ENCODE assay signal across 1 cellular context in genomic region chr12:76032043-76032981, GRCh38.
A peak's percentile ranks its signal among the peaks of the same experiment; 100 is the strongest.
TF ChIP-seq lines count a peak whose summit lies in the region.

No MANE protein-coding gene starts in this region.

TF ChIP-seq in HepG2, 621 proteins besides CTCF, POLR2A, EP300 and RAD21 (continued from another document and continues in another):
- TF ChIP-seq, protein P1, sequence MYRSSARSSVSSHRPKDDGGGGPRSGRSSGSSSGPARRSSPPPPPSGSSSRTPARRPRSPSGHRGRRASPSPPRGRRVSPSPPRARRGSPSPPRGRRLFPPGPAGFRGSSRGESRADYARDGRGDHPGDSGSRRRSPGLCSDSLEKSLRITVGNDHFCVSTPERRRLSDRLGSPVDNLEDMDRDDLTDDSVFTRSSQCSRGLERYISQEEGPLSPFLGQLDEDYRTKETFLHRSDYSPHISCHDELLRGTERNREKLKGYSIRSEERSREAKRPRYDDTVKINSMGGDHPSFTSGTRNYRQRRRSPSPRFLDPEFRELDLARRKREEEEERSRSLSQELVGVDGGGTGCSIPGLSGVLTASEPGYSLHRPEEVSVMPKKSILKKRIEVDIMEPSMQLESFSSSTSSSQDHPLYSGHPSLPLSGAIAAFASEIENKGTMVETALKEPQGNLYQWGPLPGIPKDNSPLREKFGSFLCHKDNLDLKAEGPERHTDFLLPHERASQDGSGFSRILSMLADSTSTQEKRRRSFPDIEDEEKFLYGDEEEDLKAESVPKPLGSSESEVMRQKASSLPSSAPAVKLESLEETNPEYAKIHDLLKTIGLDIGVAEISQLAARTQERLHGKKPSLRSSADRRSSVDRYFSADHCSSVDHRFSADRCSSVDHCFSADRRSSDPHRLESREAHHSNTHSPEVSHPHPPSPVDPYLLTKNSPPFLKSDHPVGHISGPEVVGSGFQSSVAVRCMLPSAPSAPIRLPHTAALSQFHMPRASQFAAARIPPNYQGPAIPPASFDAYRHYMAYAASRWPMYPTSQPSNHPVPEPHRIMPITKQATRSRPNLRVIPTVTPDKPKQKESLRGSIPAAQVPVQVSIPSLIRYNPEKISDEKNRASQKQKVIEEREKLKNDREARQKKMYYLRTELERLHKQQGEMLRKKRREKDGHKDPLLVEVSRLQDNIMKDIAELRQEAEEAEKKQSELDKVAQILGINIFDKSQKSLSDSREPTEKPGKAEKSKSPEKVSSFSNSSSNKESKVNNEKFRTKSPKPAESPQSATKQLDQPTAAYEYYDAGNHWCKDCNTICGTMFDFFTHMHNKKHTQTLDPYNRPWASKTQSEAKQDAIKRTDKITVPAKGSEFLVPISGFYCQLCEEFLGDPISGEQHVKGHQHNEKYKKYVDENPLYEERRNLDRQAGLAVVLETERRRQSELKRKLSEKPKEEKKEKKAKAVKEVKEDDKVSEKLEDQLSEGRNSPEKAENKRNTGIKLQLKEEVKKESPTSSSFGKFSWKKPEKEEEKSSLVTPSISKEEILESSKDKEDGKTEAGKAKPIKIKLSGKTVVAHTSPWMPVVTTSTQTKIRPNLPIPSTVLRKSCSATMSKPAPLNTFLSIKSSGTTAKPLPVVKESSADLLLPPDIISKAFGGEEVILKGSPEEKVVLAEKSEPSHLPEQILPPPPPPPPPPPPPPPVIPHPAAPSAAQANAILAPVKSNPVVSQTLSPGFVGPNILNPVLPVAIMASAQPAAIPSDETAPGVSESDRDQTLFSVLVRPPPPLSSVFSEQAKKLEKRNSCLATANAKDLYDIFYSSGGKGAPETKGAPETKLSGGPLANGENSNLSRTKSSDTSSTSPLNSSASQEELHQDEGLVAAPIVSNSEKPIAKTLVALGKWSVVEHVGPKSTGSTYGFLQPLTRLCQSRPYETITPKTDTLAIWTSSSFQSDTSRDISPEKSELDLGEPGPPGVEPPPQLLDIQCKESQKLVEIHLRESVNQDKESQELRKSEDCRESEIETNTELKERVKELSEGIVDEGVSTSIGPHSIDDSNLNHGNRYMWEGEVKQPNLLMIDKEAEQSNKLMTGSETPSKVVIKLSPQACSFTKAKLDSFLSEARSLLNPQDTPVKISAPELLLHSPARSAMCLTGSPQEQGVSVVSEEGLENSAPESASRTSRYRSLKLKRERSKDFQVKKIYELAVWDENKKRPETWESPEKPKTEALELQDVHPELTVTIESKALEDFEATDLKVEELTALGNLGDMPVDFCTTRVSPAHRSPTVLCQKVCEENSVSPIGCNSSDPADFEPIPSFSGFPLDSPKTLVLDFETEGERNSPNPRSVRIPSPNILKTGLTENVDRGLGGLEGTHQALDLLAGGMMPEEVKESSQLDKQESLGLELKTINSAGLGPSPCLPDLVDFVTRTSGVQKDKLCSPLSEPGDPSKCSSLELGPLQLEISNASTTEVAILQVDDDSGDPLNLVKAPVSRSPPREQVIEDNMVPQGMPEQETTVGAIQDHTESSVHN (CRISPR knock-in tag; IDR thresholded peaks at IDR 0.05), result no peak
- TF ChIP-seq, protein P2, sequence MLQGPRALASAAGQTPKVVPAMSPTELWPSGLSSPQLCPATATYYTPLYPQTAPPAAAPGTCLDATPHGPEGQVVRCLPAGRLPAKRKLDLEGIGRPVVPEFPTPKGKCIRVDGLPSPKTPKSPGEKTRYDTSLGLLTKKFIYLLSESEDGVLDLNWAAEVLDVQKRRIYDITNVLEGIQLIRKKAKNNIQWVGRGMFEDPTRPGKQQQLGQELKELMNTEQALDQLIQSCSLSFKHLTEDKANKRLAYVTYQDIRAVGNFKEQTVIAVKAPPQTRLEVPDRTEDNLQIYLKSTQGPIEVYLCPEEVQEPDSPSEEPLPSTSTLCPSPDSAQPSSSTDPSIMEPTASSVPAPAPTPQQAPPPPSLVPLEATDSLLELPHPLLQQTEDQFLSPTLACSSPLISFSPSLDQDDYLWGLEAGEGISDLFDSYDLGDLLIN (CRISPR knock-in tag; IDR thresholded peaks at IDR 0.05; ENCODE audit: borderline replicate concordance), result no peak
- TF ChIP-seq POLR2AphosphoS2 (IDR thresholded peaks at IDR 0.05; ENCODE audit: low read depth, low read length) (peak; percentile 54; the same call in 1 of the 2 replicates), YEATS4 (CRISPR knock-in tag; IDR thresholded peaks at IDR 0.05; ENCODE audit: borderline replicate concordance) (no peak; the same call in 1 of the 2 replicates), ZNF432 (CRISPR knock-in tag; IDR thresholded peaks at IDR 0.05; ENCODE audit: borderline replicate concordance) (no peak), ATF2 (CRISPR knock-in tag; IDR thresholded peaks at IDR 0.05) (no peak), ZNF496 (CRISPR knock-in tag; IDR thresholded peaks at IDR 0.05; ENCODE audit: insufficient replicate concordance) (no peak), ZBTB38 (CRISPR knock-in tag; IDR thresholded peaks at IDR 0.05) (no peak), ZSCAN9 (CRISPR knock-in tag; IDR thresholded peaks at IDR 0.05; ENCODE audit: borderline replicate concordance) (no peak), CERS6 (CRISPR knock-in tag; IDR thresholded peaks at IDR 0.05) (no peak), TSC22D2 (CRISPR knock-in tag; IDR thresholded peaks at IDR 0.05; ENCODE audit: borderline replicate concordance) (no peak), ZNF678 (CRISPR knock-in tag; IDR thresholded peaks at IDR 0.05) (no peak), TAF15 (IDR thresholded peaks at IDR 0.05; ENCODE audit: low read depth, low read length, poor library complexity, severe bottlenecking) (peak; percentile 92), ZNF83 (CRISPR knock-in tag; IDR thresholded peaks at IDR 0.05; ENCODE audit: borderline replicate concordance) (no peak), SCMH1 (CRISPR knock-in tag; IDR thresholded peaks at IDR 0.05; ENCODE audit: borderline replicate concordance) (no peak), ZNF687 (CRISPR knock-in tag; IDR thresholded peaks at IDR 0.05) (no peak), ZNF589 (CRISPR knock-in tag; conservative IDR thresholded peaks at IDR 0.05) (0 out of 2 replicates have a peak, but pooled peaks have one; percentile 3), ZNF788 (CRISPR knock-in tag; IDR thresholded peaks at IDR 0.05; ENCODE audit: borderline replicate concordance) (no peak), JDP2 (CRISPR knock-in tag; IDR thresholded peaks at IDR 0.05; ENCODE audit: borderline replicate concordance) (no peak), ZNF367 (CRISPR knock-in tag; IDR thresholded peaks at IDR 0.05; ENCODE audit: borderline replicate concordance) (no peak), CEBPZ (IDR thresholded peaks at IDR 0.05; ENCODE audit: low read length) (no peak), EHMT2 (IDR thresholded peaks at IDR 0.05; ENCODE audit: borderline replicate concordance, low read depth, low read length) (no peak), AGO2 (optimal IDR thresholded peaks at IDR 0.05; ENCODE audit: low read depth, low read length) (no peak), PRMT3 (CRISPR knock-in tag; IDR thresholded peaks at IDR 0.05; ENCODE audit: borderline replicate concordance, low read depth) (no peak), ZNF138 (CRISPR knock-in tag; IDR thresholded peaks at IDR 0.05; ENCODE audit: low read depth) (no peak)
- TF ChIP-seq, protein P3, sequence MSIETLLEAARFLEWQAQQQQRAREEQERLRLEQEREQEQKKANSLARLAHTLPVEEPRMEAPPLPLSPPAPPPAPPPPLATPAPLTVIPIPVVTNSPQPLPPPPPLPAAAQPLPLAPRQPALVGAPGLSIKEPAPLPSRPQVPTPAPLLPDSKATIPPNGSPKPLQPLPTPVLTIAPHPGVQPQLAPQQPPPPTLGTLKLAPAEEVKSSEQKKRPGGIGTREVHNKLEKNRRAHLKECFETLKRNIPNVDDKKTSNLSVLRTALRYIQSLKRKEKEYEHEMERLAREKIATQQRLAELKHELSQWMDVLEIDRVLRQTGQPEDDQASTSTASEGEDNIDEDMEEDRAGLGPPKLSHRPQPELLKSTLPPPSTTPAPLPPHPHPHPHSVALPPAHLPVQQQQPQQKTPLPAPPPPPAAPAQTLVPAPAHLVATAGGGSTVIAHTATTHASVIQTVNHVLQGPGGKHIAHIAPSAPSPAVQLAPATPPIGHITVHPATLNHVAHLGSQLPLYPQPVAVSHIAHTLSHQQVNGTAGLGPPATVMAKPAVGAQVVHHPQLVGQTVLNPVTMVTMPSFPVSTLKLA (IDR thresholded peaks at IDR 0.05), result no peak
- TF ChIP-seq, protein P4, sequence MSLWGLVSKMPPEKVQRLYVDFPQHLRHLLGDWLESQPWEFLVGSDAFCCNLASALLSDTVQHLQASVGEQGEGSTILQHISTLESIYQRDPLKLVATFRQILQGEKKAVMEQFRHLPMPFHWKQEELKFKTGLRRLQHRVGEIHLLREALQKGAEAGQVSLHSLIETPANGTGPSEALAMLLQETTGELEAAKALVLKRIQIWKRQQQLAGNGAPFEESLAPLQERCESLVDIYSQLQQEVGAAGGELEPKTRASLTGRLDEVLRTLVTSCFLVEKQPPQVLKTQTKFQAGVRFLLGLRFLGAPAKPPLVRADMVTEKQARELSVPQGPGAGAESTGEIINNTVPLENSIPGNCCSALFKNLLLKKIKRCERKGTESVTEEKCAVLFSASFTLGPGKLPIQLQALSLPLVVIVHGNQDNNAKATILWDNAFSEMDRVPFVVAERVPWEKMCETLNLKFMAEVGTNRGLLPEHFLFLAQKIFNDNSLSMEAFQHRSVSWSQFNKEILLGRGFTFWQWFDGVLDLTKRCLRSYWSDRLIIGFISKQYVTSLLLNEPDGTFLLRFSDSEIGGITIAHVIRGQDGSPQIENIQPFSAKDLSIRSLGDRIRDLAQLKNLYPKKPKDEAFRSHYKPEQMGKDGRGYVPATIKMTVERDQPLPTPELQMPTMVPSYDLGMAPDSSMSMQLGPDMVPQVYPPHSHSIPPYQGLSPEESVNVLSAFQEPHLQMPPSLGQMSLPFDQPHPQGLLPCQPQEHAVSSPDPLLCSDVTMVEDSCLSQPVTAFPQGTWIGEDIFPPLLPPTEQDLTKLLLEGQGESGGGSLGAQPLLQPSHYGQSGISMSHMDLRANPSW (CRISPR knock-in tag; IDR thresholded peaks at IDR 0.05; ENCODE audit: borderline replicate concordance), result no peak
- TF ChIP-seq, protein P5, sequence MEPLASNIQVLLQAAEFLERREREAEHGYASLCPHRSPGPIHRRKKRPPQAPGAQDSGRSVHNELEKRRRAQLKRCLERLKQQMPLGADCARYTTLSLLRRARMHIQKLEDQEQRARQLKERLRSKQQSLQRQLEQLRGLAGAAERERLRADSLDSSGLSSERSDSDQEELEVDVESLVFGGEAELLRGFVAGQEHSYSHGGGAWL (CRISPR knock-in tag; IDR thresholded peaks at IDR 0.05), result no peak
